In genomic region chr21:41737656-41738324, GRCh38 we compare ENCODE assay signal across 14 cellular contexts. TPM values are rescaled to one million over a fixed set of nuclear protein-coding genes. Genes with fewer than 3 reads are reported as not detected.
DNase-seq lines count a peak whose midpoint lies in the region; ATAC-seq and TF ChIP-seq lines count a peak whose summit lies in the region.
"Had no signal": no experiment of that assay in that cellular context is flagged by ENCODE, and none has a peak within 500 bp of the region (broad histone marks: within the 10 kb centered on the region; RNA-seq: fewer than 3 reads in every experiment).

No MANE protein-coding gene starts in this region.

- H3K27me3 Mint-ChIP-seq in Calu3 (ENCODE audit: unreplicated experiment) = no peaks in the 10 kb centered on the region

- CTCF ChIA-PET in Calu3 (lab: Charles Lee) = no interaction called here

- H3K4me1 Mint-ChIP-seq in Calu3 (ENCODE audit: low read depth, unreplicated experiment) = peaks cover 9% of the 10 kb centered on the region

- intact Hi-C loops in Calu3 (cut with micrococcal nuclease; ENCODE audit: unreplicated experiment) = no loop called here
- intact Hi-C loops in cardiac septum (cut with DNase I) = no loop called here

- peak overlapping the region; percentile 50 for H3K27ac Mint-ChIP-seq in Calu3 (ENCODE audit: unreplicated experiment)
- H3K27ac Mint-ChIP-seq: CD14-positive monocyte; CD8-positive, alpha-beta T cell; IgD-negative memory B cell had no signal

- no peak for DNase-seq in Calu3
- DNase-seq in M059J (ENCODE audit: low read depth) = peak; percentile 69
- peak; percentile 30 for DNase-seq in RPMI7951 (ENCODE audit: low read depth)
- DNase-seq in kidney tubule cell (ENCODE audit: low spot score) = peak; percentile 37
- no peak for DNase-seq in cardiac septum (ENCODE audit: low spot score)
- no peak for DNase-seq in SW 1271 (lab: John Stamatoyannopoulos, UW)
- DNase-seq: CD8-positive, alpha-beta T cell; COR-L47; DND-41; GDM1; HCEC 1CT had no signal

- no TSS peak for BruUV-seq in Calu3 (replicated peaks; lab: Mats Ljungman, UMichigan)

- no peak for TF ChIP-seq CTCF in Calu3 (IDR thresholded peaks at IDR 0.05; ENCODE audit: unreplicated experiment)

- no peak for ATAC-seq in GM21360 (IDR thresholded peaks at IDR 0.05; ENCODE audit: unreplicated experiment)
- ATAC-seq: CD8-positive, alpha-beta T cell had no signal

- H3K36me3 Mint-ChIP-seq in Calu3 (ENCODE audit: insufficient read depth, unreplicated experiment) = peaks cover 65% of the 10 kb centered on the region
- H3K36me3 Mint-ChIP-seq: CD14-positive monocyte; CD8-positive, alpha-beta T cell had no signal

- H3K4me3 Mint-ChIP-seq in Calu3 (ENCODE audit: low read depth, unreplicated experiment) = no peak overlapping the region
- H3K4me3 Mint-ChIP-seq: CD14-positive monocyte; CD8-positive, alpha-beta T cell; IgD-negative memory B cell had no signal

- peaks cover 4% of the 10 kb centered on the region for H3K9me3 Mint-ChIP-seq in Calu3 (ENCODE audit: low read depth, unreplicated experiment)

RNA-seq across cellular contexts. Expression of gene RIPK4, which starts 29.1 kb away (rescaled TPM):
- total RNA-seq in Calu3 (2022) (30.0 and 30.3 TPM in 2 replicates), cardiac septum (0.13 TPM)
- total RNA-seq in M059J (2014; rRNA removed; shearing (Covaris generic)) = 13.1 and 20.5 TPM in 2 replicates
- total RNA-seq in RPMI7951 (2014; rRNA removed; shearing (Covaris generic)) = 10.3 and 12.3 TPM in 2 replicates

Comparison
In these comparisons a context has a peak if more than half of its experiments do, and no peak if none do; other contexts are left out.
1. DNase-seq: peak in M059J (single experiment), RPMI7951 (single experiment) and kidney tubule cell (single experiment); none in Calu3 (single experiment), cardiac septum (single experiment) and SW 1271 (0 of 2).